In the genomic region with DNA sequence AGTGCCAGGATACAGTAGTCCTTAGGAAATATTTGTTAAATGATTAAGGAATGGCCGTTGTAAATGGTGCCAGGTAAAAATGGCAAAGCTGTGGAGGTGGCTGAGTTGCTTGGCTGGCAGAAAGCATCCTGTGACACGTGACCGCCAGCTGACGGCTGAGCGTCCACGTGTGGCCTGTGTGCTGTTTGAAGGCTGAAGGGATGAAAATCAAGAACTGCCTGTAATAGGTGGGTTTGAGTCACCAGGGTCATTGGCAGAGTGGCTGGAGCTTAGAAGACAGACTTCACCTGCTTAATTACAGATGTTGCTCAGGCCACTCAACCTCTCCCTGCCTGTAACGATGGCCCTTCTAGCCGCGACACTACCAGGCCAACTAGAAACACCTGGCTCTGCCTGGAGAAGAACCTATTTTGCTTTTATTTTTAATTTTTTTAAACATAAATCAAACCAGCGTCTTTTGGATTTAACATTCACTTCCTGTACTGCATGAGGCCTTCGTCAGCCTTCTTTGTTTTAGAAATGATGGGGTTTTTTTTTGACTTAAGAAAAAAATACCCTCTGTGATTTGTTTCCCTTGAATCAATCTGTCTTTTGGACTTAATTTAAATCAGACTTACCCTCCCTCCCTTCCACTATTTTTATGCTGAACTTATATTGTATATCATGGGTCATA, we compare ENCODE assay signal across 22 cellular contexts.
A peak's percentile ranks its signal among the peaks of the same experiment; 100 is the strongest.
DNase-seq lines count a peak whose midpoint lies in the region; ATAC-seq, FAIRE-seq and TF ChIP-seq lines count a peak whose summit lies in the region.
"Had no signal": no experiment of that assay in that cellular context is flagged by ENCODE, and none has a peak within 500 bp of the region (broad histone marks: within the 10 kb centered on the region; RNA-seq: fewer than 3 reads in every experiment).

No MANE protein-coding gene starts in this region.

- no peak overlapping the region for H3K9ac ChIP-seq in K562 (ENCODE audit: insufficient read depth in 1 of 2, low read depth in 2 of 2, low read length in 2 of 2)

- H2AFZ ChIP-seq in K562 (ENCODE audit: low read depth, low read length): no peak overlapping the region

- H3K27me3 Mint-ChIP-seq in activated CD4-positive, alpha-beta T cell treated with anti-CD3 and anti-CD28 coated beads for 36 hours: no peaks in the 10 kb centered on the region
- no peaks in the 10 kb centered on the region for H3K27me3 Mint-ChIP-seq in activated CD4-positive, alpha-beta T cell treated with anti-CD3 and anti-CD28 coated beads, Interleukin-2, amount 10 ng/mL, durations not matched to agents 7 days and 5 days
- H3K27me3 Mint-ChIP-seq: brain; dendritic cell treated with granulocyte-macrophage colony-stimulating factor and Interleukin-4, amounts not matched to agents 40 ng/mL and 50 ng/mL, for 4 days had no signal

- no peaks in the 10 kb centered on the region for H3K36me3 ChIP-seq in K562 (ENCODE audit: control insufficient read depth, insufficient read depth, low read length)
- no peaks in the 10 kb centered on the region for H3K36me3 ChIP-seq in sigmoid colon
- H3K36me3 ChIP-seq in heart right ventricle: no peaks in the 10 kb centered on the region
- no peaks in the 10 kb centered on the region for H3K36me3 ChIP-seq in Peyer's patch
- H3K36me3 ChIP-seq: gastrocnemius medialis, vagina had no signal

- no peaks in the 10 kb centered on the region for H3K79me2 ChIP-seq in K562 (ENCODE audit: control insufficient read depth, insufficient read depth, low read length)

- no peaks in the 10 kb centered on the region for H3K9me3 Mint-ChIP-seq in activated CD4-positive, alpha-beta T cell treated with anti-CD3 and anti-CD28 coated beads for 36 hours (ENCODE audit: low read depth)
- H3K9me3 Mint-ChIP-seq in activated CD4-positive, alpha-beta T cell treated with anti-CD3 and anti-CD28 coated beads, Interleukin-2, amount 10 ng/mL, durations not matched to agents 7 days and 5 days: no peaks in the 10 kb centered on the region
- H3K9me3 Mint-ChIP-seq: dendritic cell treated with granulocyte-macrophage colony-stimulating factor and Interleukin-4, amounts not matched to agents 40 ng/mL and 50 ng/mL, for 4 days; nephron progenitor cell; T-helper 2 cell treated with Interferon-gamma antibody and Interleukin-4, amounts not matched to agents 5 μg/mL and 100 μg/mL, for 36 hours had no signal

- TF ChIP-seq EP300 in K562 (IDR thresholded peaks at IDR 0.05; ENCODE audit: low read length) (no peak), sigmoid colon (IDR thresholded peaks at IDR 0.05) (no peak)

- no peaks in the 10 kb centered on the region for H3K9me1 ChIP-seq in K562 (ENCODE audit: control insufficient read depth, insufficient read depth, low read length)

- no peaks in the 10 kb centered on the region for H3K36me3 Mint-ChIP-seq in activated CD4-positive, alpha-beta T cell treated with anti-CD3 and anti-CD28 coated beads for 36 hours (ENCODE audit: low read depth)
- H3K36me3 Mint-ChIP-seq in activated CD4-positive, alpha-beta T cell treated with anti-CD3 and anti-CD28 coated beads, Interleukin-2, amount 10 ng/mL, durations not matched to agents 7 days and 5 days (ENCODE audit: low read depth): peaks cover 2% of the 10 kb centered on the region
- H3K36me3 Mint-ChIP-seq: brain had no signal

- TF ChIP-seq POLR2A in K562 (conservative IDR thresholded peaks at IDR 0.05) (no peak), sigmoid colon (IDR thresholded peaks at IDR 0.05) (no peak), Peyer's patch (IDR thresholded peaks at IDR 0.05) (no peak)

- no peaks in the 10 kb centered on the region for H3K9me3 ChIP-seq in K562 (replicated peaks; ENCODE audit: control insufficient read depth, insufficient read depth, low read depth, low read length)
- H3K9me3 ChIP-seq in sigmoid colon: no peaks in the 10 kb centered on the region
- no peaks in the 10 kb centered on the region for H3K9me3 ChIP-seq in heart right ventricle
- H3K9me3 ChIP-seq in Peyer's patch: no peaks in the 10 kb centered on the region
- H3K9me3 ChIP-seq: gastrocnemius medialis, vagina had no signal

- 13% methylated on average over 11 of the region's 11 CpGs for WGBS in K562 (ENCODE audit: insufficient coverage, low coverage, missing lambda C conversion rate)
- WGBS in sigmoid colon, 2 donors: 72 to 90% methylated on average over 11 of the region's 11 CpGs
- 76 to 83% methylated on average over 11 of the region's 11 CpGs for WGBS in heart right ventricle, 2 donors

- DNase-seq in activated CD4-positive, alpha-beta T cell treated with anti-CD3 and anti-CD28 coated beads for 36 hours: peak; percentile 14
- no peak for DNase-seq in activated CD4-positive, alpha-beta T cell treated with anti-CD3 and anti-CD28 coated beads, Interleukin-2, amount 10 ng/mL, durations not matched to agents 7 days and 5 days
- DNase-seq in NCI-H1417 (lab: John Stamatoyannopoulos, UW) (peak; percentile 54 to 92 (median 70)), K562 (ENCODE audit: extremely low read depth in 1 of 4, low spot score in 3 of 4) (no peak), sigmoid colon (no peak), heart right ventricle (no peak), Peyer's patch (no peak)
- DNase-seq: activated CD4-positive, alpha-beta T cell treated with anti-CD3 and anti-CD28 coated beads for 1 hour; activated CD8-positive, alpha-beta memory T cell treated with anti-CD3 and anti-CD28 coated beads, Interleukin-2, amount 50 U/mL, for 4 hours; activated naive CD4-positive, alpha-beta T cell; gastrocnemius medialis; MM.1S; NCI-H2081; nephron progenitor cell had no signal

- H4K20me1 ChIP-seq in K562 (replicated peaks; ENCODE audit: control insufficient read depth, insufficient read depth, low read length): no peaks in the 10 kb centered on the region

- intact Hi-C loops in activated CD4-positive, alpha-beta T cell treated with anti-CD3 and anti-CD28 coated beads for 36 hours (cut with DNase I, micrococcal nuclease): no loop called here
- intact Hi-C loops in K562 (cut with micrococcal nuclease): no loop called here
- intact Hi-C loops in sigmoid colon (cut with DNase I): no loop called here
- intact Hi-C loops in heart right ventricle (cut with DNase I): no loop called here

- H3K27ac ChIP-seq in K562 (ENCODE audit: extremely low read depth, low read depth, low read length) (no peak overlapping the region), sigmoid colon (peak overlapping the region in 3 of 4 donors; percentile 30 to 70 (median 64)), heart right ventricle (peak overlapping the region in 1 of 10 donors; percentile 34), Peyer's patch (no peak overlapping the region)
- H3K27ac ChIP-seq: epithelial cell of prostate, gastrocnemius medialis, vagina had no signal

- no peak overlapping the region for H3K4me3 ChIP-seq in K562
- no peak overlapping the region for H3K4me3 ChIP-seq in sigmoid colon
- no peak overlapping the region for H3K4me3 ChIP-seq in heart right ventricle
- H3K4me3 ChIP-seq in Peyer's patch: no peak overlapping the region
- H3K4me3 ChIP-seq: gastrocnemius medialis, vagina had no signal

- BruUV-seq in K562 (replicated peaks; lab: Mats Ljungman, UMichigan): no TSS peak

- in situ Hi-C loops in K562 (cut with MboI): no loop called here

- H3K4me3 Mint-ChIP-seq in activated CD4-positive, alpha-beta T cell treated with anti-CD3 and anti-CD28 coated beads for 36 hours: no peak overlapping the region
- H3K4me3 Mint-ChIP-seq in activated CD4-positive, alpha-beta T cell treated with anti-CD3 and anti-CD28 coated beads, Interleukin-2, amount 10 ng/mL, durations not matched to agents 7 days and 5 days: no peak overlapping the region
- H3K4me3 Mint-ChIP-seq: brain; dendritic cell treated with granulocyte-macrophage colony-stimulating factor and Interleukin-4, amounts not matched to agents 40 ng/mL and 50 ng/mL, for 4 days; nephron progenitor cell; T-helper 2 cell treated with Interferon-gamma antibody and Interleukin-4, amounts not matched to agents 5 μg/mL and 100 μg/mL, for 36 hours had no signal

- H3K4me2 ChIP-seq in K562 (ENCODE audit: insufficient read depth, low read length): no peak overlapping the region

- no peak overlapping the region for H3K27ac Mint-ChIP-seq in activated CD4-positive, alpha-beta T cell treated with anti-CD3 and anti-CD28 coated beads for 36 hours
- no peak overlapping the region for H3K27ac Mint-ChIP-seq in activated CD4-positive, alpha-beta T cell treated with anti-CD3 and anti-CD28 coated beads, Interleukin-2, amount 10 ng/mL, durations not matched to agents 7 days and 5 days
- H3K27ac Mint-ChIP-seq: dendritic cell treated with granulocyte-macrophage colony-stimulating factor and Interleukin-4, amounts not matched to agents 40 ng/mL and 50 ng/mL, for 4 days; nephron progenitor cell; T-helper 2 cell treated with Interferon-gamma antibody and Interleukin-4, amounts not matched to agents 5 μg/mL and 100 μg/mL, for 36 hours had no signal

- POLR2A ChIA-PET in activated CD4-positive, alpha-beta T cell treated with anti-CD3 and anti-CD28 coated beads for 36 hours (lab: Charles Lee): interaction anchor here (0.7 kb wide), 1 partner anchor 260 kb away, joined by 3 read pairs; no protein-coding TSS in a partner anchor
- POLR2A ChIA-PET in activated CD4-positive, alpha-beta T cell treated with anti-CD3 and anti-CD28 coated beads, Interleukin-2, amount 10 ng/mL, durations not matched to agents 7 days and 5 days (lab: Charles Lee): no interaction called here
- POLR2A ChIA-PET in K562 (lab: Yijun Ruan, JAX): no interaction called here

- TF ChIP-seq CTCF in K562 (IDR thresholded peaks at IDR 0.05 in 2 of 3, conservative IDR thresholded peaks at IDR 0.05 in 1 of 3; ENCODE audit: insufficient read depth in 2 of 3, low read depth in 1 of 3, low read length in 3 of 3) (no peak), sigmoid colon (IDR thresholded peaks at IDR 0.05) (no peak), heart right ventricle (IDR thresholded peaks at IDR 0.05) (no peak), Peyer's patch (IDR thresholded peaks at IDR 0.05) (no peak)

- TF ChIP-seq RAD21 in K562 (CRISPR knock-in tag; conservative IDR thresholded peaks at IDR 0.05 in 1 of 2, IDR thresholded peaks at IDR 0.05 in 1 of 2): no peak

- CTCF ChIA-PET in activated CD4-positive, alpha-beta T cell treated with anti-CD3 and anti-CD28 coated beads for 36 hours (lab: Charles Lee): interaction anchor here (0.6 kb wide), 1 partner anchor 883 kb away, joined by 3 read pairs; no protein-coding TSS in a partner anchor
- CTCF ChIA-PET in activated CD4-positive, alpha-beta T cell treated with anti-CD3 and anti-CD28 coated beads, Interleukin-2, amount 10 ng/mL, durations not matched to agents 7 days and 5 days (lab: Charles Lee): interaction anchor here (1.0 to 1.4 kb wide), 2 partner anchors 19 to 221 kb away, joined by 3 read pairs; no protein-coding TSS in a partner anchor
- CTCF ChIA-PET in K562 (lab: Yijun Ruan, JAX; ENCODE audit: low intra/inter-chr PET ratio): no interaction called here

- FAIRE-seq in K562 (lab: Jason Lieb, UNC): no peak
- FAIRE-seq: HTR-8/SVneo had no signal

- peaks cover 10 to 22% of the 10 kb centered on the region in 2 experiments; a peak in 3 of 5 replicates for H3K27me3 ChIP-seq in K562 (ENCODE audit: control insufficient read depth in 2 of 2, insufficient read depth in 2 of 2, low read length in 2 of 2)
- H3K27me3 ChIP-seq in sigmoid colon: no peaks in the 10 kb centered on the region
- no peaks in the 10 kb centered on the region for H3K27me3 ChIP-seq in heart right ventricle
- no peaks in the 10 kb centered on the region for H3K27me3 ChIP-seq in Peyer's patch
- H3K27me3 ChIP-seq: gastrocnemius medialis, vagina had no signal

- ATAC-seq in activated CD4-positive, alpha-beta T cell treated with anti-CD3 and anti-CD28 coated beads for 36 hours: peak; percentile 17
- ATAC-seq in K562 (no peak), heart right ventricle (no peak), GM18519 (IDR thresholded peaks at IDR 0.05; ENCODE audit: low FRiP score, unreplicated experiment) (no peak)
- ATAC-seq: gastrocnemius medialis, Right ventricle myocardium inferior had no signal

- H3K4me1 ChIP-seq in K562 (replicated peaks in 1 of 2; ENCODE audit: control insufficient read depth in 2 of 2, insufficient read depth in 2 of 2, low read length in 2 of 2): no peaks in the 10 kb centered on the region; a peak in 1 of 5 replicates
- peaks cover 0 to 87% (median 73%) of the 10 kb centered on the region in 4 donors for H3K4me1 ChIP-seq in sigmoid colon
- H3K4me1 ChIP-seq in heart right ventricle: peaks cover 6 to 73% (median 44%) of the 10 kb centered on the region in 9 donors
- peaks cover 0 to 16% (median 7%) of the 10 kb centered on the region in 4 donors for H3K4me1 ChIP-seq in Peyer's patch

- peaks cover 34% of the 10 kb centered on the region for H3K4me1 Mint-ChIP-seq in activated CD4-positive, alpha-beta T cell treated with anti-CD3 and anti-CD28 coated beads for 36 hours
- peaks cover 47% of the 10 kb centered on the region for H3K4me1 Mint-ChIP-seq in activated CD4-positive, alpha-beta T cell treated with anti-CD3 and anti-CD28 coated beads, Interleukin-2, amount 10 ng/mL, durations not matched to agents 7 days and 5 days

Comparison
In these comparisons a context has a peak if more than half of its experiments do, and no peak if none do; other contexts are left out.
1. DNase-seq: peak in activated CD4-positive, alpha-beta T cell treated with anti-CD3 and anti-CD28 coated beads for 36 hours (single experiment) and NCI-H1417 (3 of 3); none in activated CD4-positive, alpha-beta T cell treated with anti-CD3 and anti-CD28 coated beads, Interleukin-2, amount 10 ng/mL, durations not matched to agents 7 days and 5 days (single experiment), K562 (0 of 4), sigmoid colon (single experiment), heart right ventricle (0 of 2) and Peyer's patch (0 of 3).
2. H3K27ac ChIP-seq: peak in sigmoid colon (3 of 4); none in K562 (single experiment) and Peyer's patch (0 of 4).